ENCODE assay signal across 8 cellular contexts in the genomic region with DNA sequence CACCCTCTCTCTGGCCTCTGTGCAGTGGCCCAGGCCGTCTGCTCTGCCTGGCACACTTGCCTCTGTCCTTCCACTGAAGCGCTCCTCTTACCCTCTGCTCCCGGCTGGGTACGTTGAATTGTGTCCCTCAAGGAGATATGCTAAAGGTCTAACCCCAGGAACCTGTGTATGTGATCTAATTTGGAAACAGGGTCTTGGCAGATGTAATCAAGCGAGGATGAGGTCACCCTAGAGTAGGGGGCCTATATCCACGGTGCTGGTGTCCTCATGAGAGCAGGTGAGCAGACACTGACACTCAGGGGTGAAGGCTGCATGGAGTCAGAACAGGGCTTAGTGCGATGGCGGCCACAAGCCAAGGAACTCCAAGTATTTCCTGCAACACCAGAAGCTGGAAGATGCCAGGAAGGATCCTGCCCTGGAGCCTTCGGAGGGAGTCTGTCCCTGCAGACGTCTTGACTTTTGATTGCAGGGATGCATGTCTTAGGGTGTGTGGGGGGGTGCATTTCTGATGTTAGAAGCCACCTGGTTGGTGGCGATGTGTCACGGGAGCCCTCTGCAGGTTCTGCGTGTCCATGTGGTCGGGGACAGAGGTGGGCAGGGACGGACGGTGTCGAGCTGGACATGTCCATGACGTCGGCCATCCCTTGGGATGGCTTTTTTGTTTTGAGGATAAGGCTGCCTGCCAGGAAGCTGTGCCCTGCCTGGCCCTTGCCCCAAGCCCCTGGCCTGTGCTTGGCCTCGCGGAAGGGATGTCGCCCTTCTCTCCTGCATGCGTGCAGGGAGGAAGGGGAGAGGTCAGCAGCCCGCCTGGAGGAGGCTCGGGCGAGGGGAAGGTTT.
A peak's percentile ranks its signal among the peaks of the same experiment; 100 is the strongest.
DNase-seq lines count a peak whose midpoint lies in the region; ATAC-seq and TF ChIP-seq lines count a peak whose summit lies in the region.

No MANE protein-coding gene starts in this region.

- H3K27me3 Mint-ChIP-seq in activated naive CD8-positive, alpha-beta T cell: no peaks in the 10 kb centered on the region
- H3K27me3 Mint-ChIP-seq in activated naive CD8-positive, alpha-beta T cell treated with anti-CD3 and anti-CD28 coated beads, Interleukin-2, amount 50 U/mL, for 24 hours: no peaks in the 10 kb centered on the region
- no peaks in the 10 kb centered on the region for H3K27me3 Mint-ChIP-seq in memory B cell

- H3K4me1 Mint-ChIP-seq in activated naive CD8-positive, alpha-beta T cell (ENCODE audit: low read depth): peaks cover 16% of the 10 kb centered on the region
- H3K4me1 Mint-ChIP-seq in activated naive CD8-positive, alpha-beta T cell treated with anti-CD3 and anti-CD28 coated beads, Interleukin-2, amount 50 U/mL, for 24 hours: peaks cover 15% of the 10 kb centered on the region
- peaks cover 31% of the 10 kb centered on the region for H3K4me1 Mint-ChIP-seq in memory B cell

- no peak for TF ChIP-seq POLR2A in vagina (IDR thresholded peaks at IDR 0.05)

- peaks cover 34% of the 10 kb centered on the region for H3K4me1 ChIP-seq in vagina

- H3K4me3 Mint-ChIP-seq in activated naive CD8-positive, alpha-beta T cell: peak overlapping the region; percentile 11
- no peak overlapping the region for H3K4me3 Mint-ChIP-seq in activated naive CD8-positive, alpha-beta T cell treated with anti-CD3 and anti-CD28 coated beads, Interleukin-2, amount 50 U/mL, for 24 hours
- peak overlapping the region; percentile 80 for H3K4me3 Mint-ChIP-seq in memory B cell

- H3K9me3 ChIP-seq in vagina: no peaks in the 10 kb centered on the region

- H3K27me3 ChIP-seq in vagina: no peaks in the 10 kb centered on the region

- H3K27ac ChIP-seq in cingulate gyrus (ENCODE audit: low read depth, low read length) (peak overlapping the region; percentile 3), vagina (peak overlapping the region; percentile 10)

- ATAC-seq in activated naive CD8-positive, alpha-beta T cell treated with anti-CD3 and anti-CD28 coated beads, Interleukin-2, amount 50 U/mL, for 24 hours: no peak
- ATAC-seq in memory B cell (ENCODE audit: low read depth): peak; percentile 31

- peak overlapping the region in 1 of 2 donors; percentile 28 for H3K4me3 ChIP-seq in vagina

- H3K27ac Mint-ChIP-seq in activated naive CD8-positive, alpha-beta T cell: no peak overlapping the region
- no peak overlapping the region for H3K27ac Mint-ChIP-seq in activated naive CD8-positive, alpha-beta T cell treated with anti-CD3 and anti-CD28 coated beads, Interleukin-2, amount 50 U/mL, for 24 hours
- peak overlapping the region; percentile 58 for H3K27ac Mint-ChIP-seq in memory B cell

- intact Hi-C loops in vagina (cut with DNase I): loop anchor here (5.0 kb wide), 3 partner anchors 79 to 169 kb away; a partner anchor contains a TSS

- no peak for DNase-seq in activated naive CD8-positive, alpha-beta T cell treated with anti-CD3 and anti-CD28 coated beads, Interleukin-2, amount 50 U/mL, for 24 hours
- DNase-seq in memory B cell (ENCODE audit: low spot score in 2 of 2) (no peak), vagina (ENCODE audit: extremely low spot score in 2 of 2) (no peak), SIG-M5 (lab: John Stamatoyannopoulos, UW) (no peak), NCI-H146 (lab: John Stamatoyannopoulos, UW) (no peak), activated gamma-delta T cell (lab: John Stamatoyannopoulos, UW) (no peak)

- no peaks in the 10 kb centered on the region for H3K9me3 Mint-ChIP-seq in activated naive CD8-positive, alpha-beta T cell (ENCODE audit: low read depth)
- H3K9me3 Mint-ChIP-seq in activated naive CD8-positive, alpha-beta T cell treated with anti-CD3 and anti-CD28 coated beads, Interleukin-2, amount 50 U/mL, for 24 hours: no peaks in the 10 kb centered on the region
- no peaks in the 10 kb centered on the region for H3K9me3 Mint-ChIP-seq in memory B cell

- no peak for TF ChIP-seq CTCF in vagina (IDR thresholded peaks at IDR 0.05)

- no peaks in the 10 kb centered on the region for H3K36me3 Mint-ChIP-seq in activated naive CD8-positive, alpha-beta T cell
- no peaks in the 10 kb centered on the region for H3K36me3 Mint-ChIP-seq in activated naive CD8-positive, alpha-beta T cell treated with anti-CD3 and anti-CD28 coated beads, Interleukin-2, amount 50 U/mL, for 24 hours (ENCODE audit: low read depth)
- H3K36me3 Mint-ChIP-seq in memory B cell: no peaks in the 10 kb centered on the region

- no peaks in the 10 kb centered on the region for H3K36me3 ChIP-seq in vagina
